Comparison of ENCODE assay signal across 15 cellular contexts in genomic region chr17:8966926-8967325, GRCh38. TPM values are rescaled to one million over a fixed set of nuclear protein-coding genes. Genes with fewer than 3 reads are reported as not detected.
DNase-seq lines count a peak whose midpoint lies in the region; ATAC-seq and TF ChIP-seq lines count a peak whose summit lies in the region.
"Had no signal": no experiment of that assay in that cellular context is flagged by ENCODE, and none has a peak within 500 bp of the region (broad histone marks: within the 10 kb centered on the region; RNA-seq: fewer than 3 reads in every experiment).

No MANE protein-coding gene starts in this region.

- peaks cover 46% of the 10 kb centered on the region for H3K4me1 Mint-ChIP-seq in activated T-cell treated with anti-CD3 and anti-CD28 coated beads, Interleukin-2, amount 50 U/mL, for 24 hours (ENCODE audit: low read depth)
- H3K4me1 Mint-ChIP-seq in glutamatergic neuron (ENCODE audit: low read depth, unreplicated experiment): no peaks in the 10 kb centered on the region
- H3K4me1 Mint-ChIP-seq in stimulated activated memory B cell treated with anti-CD40 and anti-IgM and Interleukin-4, amounts not matched to agents 10 μg/mL and 1 μg/mL and 100 μg/mL, for 72 hours: peaks cover 45% of the 10 kb centered on the region

- DNase-seq in activated T-cell treated with anti-CD3 and anti-CD28 coated beads, Interleukin-2, amount 50 U/mL, for 24 hours: no peak
- DNase-seq in activated T-cell treated with anti-CD3 and anti-CD28 coated beads for 4 hours: no peak
- DNase-seq in SKM-1 (lab: John Stamatoyannopoulos, UW; ENCODE audit: unreplicated experiment): peak; percentile 88
- no peak for DNase-seq in glutamatergic neuron
- no peak for DNase-seq in T-helper 9 cell
- DNase-seq in ecto neural progenitor cell (ENCODE audit: low spot score): no peak
- no peak for DNase-seq in stimulated activated CD4-positive, alpha-beta T cell treated with anti-CD3 and anti-CD28 coated beads, Interleukin-4, amount 100 ng/mL, for 4 hours
- DNase-seq: ACHN; activated CD4-positive, CD25-positive, alpha-beta regulatory T cell; amniotic stem cell; HFFc6; NCI-H1048 had no signal

- no peaks in the 10 kb centered on the region for H3K27me3 Mint-ChIP-seq in activated T-cell treated with anti-CD3 and anti-CD28 coated beads, Interleukin-2, amount 50 U/mL, for 24 hours
- peaks cover 12% of the 10 kb centered on the region for H3K27me3 Mint-ChIP-seq in glutamatergic neuron (ENCODE audit: unreplicated experiment)
- no peaks in the 10 kb centered on the region for H3K27me3 Mint-ChIP-seq in stimulated activated memory B cell treated with anti-CD40 and anti-IgM and Interleukin-4, amounts not matched to agents 10 μg/mL and 1 μg/mL and 100 μg/mL, for 72 hours

- no peak overlapping the region for H3K27ac Mint-ChIP-seq in activated T-cell treated with anti-CD3 and anti-CD28 coated beads, Interleukin-2, amount 50 U/mL, for 24 hours
- no peak overlapping the region for H3K27ac Mint-ChIP-seq in glutamatergic neuron (ENCODE audit: unreplicated experiment)
- H3K27ac Mint-ChIP-seq in stimulated activated memory B cell treated with anti-CD40 and anti-IgM and Interleukin-4, amounts not matched to agents 10 μg/mL and 1 μg/mL and 100 μg/mL, for 72 hours: peak overlapping the region; percentile 55
- H3K27ac Mint-ChIP-seq: HFFc6 had no signal

- H3K9me3 Mint-ChIP-seq in activated T-cell treated with anti-CD3 and anti-CD28 coated beads, Interleukin-2, amount 50 U/mL, for 24 hours: peaks cover 17% of the 10 kb centered on the region
- H3K9me3 Mint-ChIP-seq in glutamatergic neuron (ENCODE audit: unreplicated experiment): peaks cover 5% of the 10 kb centered on the region
- H3K9me3 Mint-ChIP-seq in stimulated activated memory B cell treated with anti-CD40 and anti-IgM and Interleukin-4, amounts not matched to agents 10 μg/mL and 1 μg/mL and 100 μg/mL, for 72 hours: peaks cover 18% of the 10 kb centered on the region

- peaks cover 23% of the 10 kb centered on the region for H3K36me3 Mint-ChIP-seq in activated T-cell treated with anti-CD3 and anti-CD28 coated beads, Interleukin-2, amount 50 U/mL, for 24 hours (ENCODE audit: low read depth)
- H3K36me3 Mint-ChIP-seq in glutamatergic neuron (ENCODE audit: unreplicated experiment): peaks cover 14% of the 10 kb centered on the region
- peaks cover 27% of the 10 kb centered on the region for H3K36me3 Mint-ChIP-seq in stimulated activated memory B cell treated with anti-CD40 and anti-IgM and Interleukin-4, amounts not matched to agents 10 μg/mL and 1 μg/mL and 100 μg/mL, for 72 hours

- H3K4me3 Mint-ChIP-seq in activated T-cell treated with anti-CD3 and anti-CD28 coated beads, Interleukin-2, amount 50 U/mL, for 24 hours: peak overlapping the region; percentile 91
- peak overlapping the region; percentile 20 for H3K4me3 Mint-ChIP-seq in glutamatergic neuron (ENCODE audit: unreplicated experiment)
- H3K4me3 Mint-ChIP-seq in stimulated activated memory B cell treated with anti-CD40 and anti-IgM and Interleukin-4, amounts not matched to agents 10 μg/mL and 1 μg/mL and 100 μg/mL, for 72 hours: peak overlapping the region; percentile 88
- H3K4me3 Mint-ChIP-seq: HFFc6 had no signal

- ATAC-seq in stimulated activated memory B cell treated with anti-CD40 and anti-IgM and Interleukin-4, amounts not matched to agents 10 μg/mL and 1 μg/mL and 100 μg/mL, for 72 hours: no peak

- TF ChIP-seq CTCF in glutamatergic neuron (IDR thresholded peaks at IDR 0.05; ENCODE audit: partially characterized antibody, unreplicated experiment): no peak

RNA-seq across cellular contexts. Expression of gene PIK3R5, which starts 1.4 kb away (rescaled TPM):
- not detected for total RNA-seq in glutamatergic neuron (ENCODE audit: unreplicated experiment)
- total RNA-seq: HFFc6, myocyte had no signal

RNA-seq across cellular contexts. Expression of gene NTN1, which starts 54.4 kb away (rescaled TPM):
- 0.76 TPM for total RNA-seq in glutamatergic neuron (ENCODE audit: unreplicated experiment)
- total RNA-seq: HFFc6, OCI-LY7 had no signal

Comparison
In these comparisons a context has a peak if more than half of its experiments do, and no peak if none do; other contexts are left out.
1. H3K4me3 Mint-ChIP-seq: peak in every context shown above with its lines; median percentile 91 in activated T-cell treated with anti-CD3 and anti-CD28 coated beads, Interleukin-2, amount 50 U/mL, for 24 hours; 88 in stimulated activated memory B cell treated with anti-CD40 and anti-IgM and Interleukin-4, amounts not matched to agents 10 μg/mL and 1 μg/mL and 100 μg/mL, for 72 hours; 20 in glutamatergic neuron.